Comparison of ENCODE assay signal across 8 cellular contexts in genomic region chr3:87167634-87168456, GRCh38. TPM values are rescaled to one million over a fixed set of nuclear protein-coding genes. Genes with fewer than 3 reads are reported as not detected.
DNase-seq lines count a peak whose midpoint lies in the region; FAIRE-seq and TF ChIP-seq lines count a peak whose summit lies in the region.

No MANE protein-coding gene starts in this region.

- H4K20me1 ChIP-seq in H1 (replicated peaks in 1 of 2; ENCODE audit: control insufficient read depth in 1 of 2, insufficient read depth in 2 of 2, low read length in 2 of 2) = no peaks in the 10 kb centered on the region

- no peaks in the 10 kb centered on the region for H3K79me1 ChIP-seq in H1 (ENCODE audit: low read depth, low read length)

- peak overlapping the region; percentile 72; the same call in 1 of the 2 replicates for H2AFZ ChIP-seq in H1 (ENCODE audit: low read length)

- H3K4me3 ChIP-seq in A673 (ENCODE audit: low read depth, low read length, poor library complexity, severe bottlenecking) (peak overlapping the region; percentile 42), H7 (ENCODE audit: insufficient read depth, low read depth, low read length) (no peak overlapping the region), LNCaP clone FGC (ENCODE audit: low read depth, low read length) (peak overlapping the region; percentile 28; the same call in 1 of the 2 replicates), H1 (ENCODE audit: extremely low read depth in 1 of 4, insufficient read depth in 2 of 4, low read depth in 3 of 4, low read length in 4 of 4) (no peak overlapping the region), mucosa of stomach (ENCODE audit: low read length) (no peak overlapping the region)

- no peaks in the 10 kb centered on the region for H3K79me2 ChIP-seq in H1 (ENCODE audit: control insufficient read depth in 1 of 2, insufficient read depth in 2 of 2, low read length in 2 of 2)

- H2BK20ac ChIP-seq in H1 (ENCODE audit: low read length) = no peak overlapping the region

- intact Hi-C loops in A673 (cut with micrococcal nuclease; ENCODE audit: unreplicated experiment) = loop anchor here (2.0 to 5.0 kb wide), 3 partner anchors 81 to 387 kb away; no protein-coding TSS in a partner anchor

- no peak overlapping the region for H2AK5ac ChIP-seq in H1 (ENCODE audit: low read depth, low read length)

- H3K36me3 ChIP-seq in A673 (ENCODE audit: insufficient read depth, low read length, poor library complexity, severe bottlenecking) (no peaks in the 10 kb centered on the region), H7 (replicated peaks; ENCODE audit: control insufficient read depth, insufficient read depth, low read length) (no peaks in the 10 kb centered on the region), H1 (ENCODE audit: control insufficient read depth in 2 of 4, insufficient read depth in 4 of 4, low read length in 3 of 4) (no peaks in the 10 kb centered on the region), mucosa of stomach (ENCODE audit: control insufficient read depth, insufficient read depth, low read length) (no peaks in the 10 kb centered on the region)

- POLR2A ChIA-PET in A673 (lab: Charles Lee; ENCODE audit: low non-redundant PET) = interaction anchor here (0.6 kb wide), 1 partner anchor 200 kb away, joined by 3 read pairs; no protein-coding TSS in a partner anchor
- POLR2A ChIA-PET in H1 (lab: Charles Lee; ENCODE audit: partially characterized antibody) = no interaction called here

- no peak overlapping the region for H3K4me2 ChIP-seq in H1 (ENCODE audit: insufficient read depth in 1 of 2, low read depth in 2 of 2, low read length in 2 of 2)

- peak; percentile 92 for FAIRE-seq in H1 (lab: Jason Lieb, UNC)

- TF ChIP-seq POLR2A in H1 (IDR thresholded peaks at IDR 0.05; ENCODE audit: control extremely low read depth in 1 of 2, low read depth in 2 of 2, low read length in 2 of 2) = no peak

- no peak overlapping the region for H2BK120ac ChIP-seq in H1 (replicated peaks; ENCODE audit: low read depth, low read length)

- no TSS peak for BruUV-seq in A673 (replicated peaks; lab: Mats Ljungman, UMichigan)

- no peak overlapping the region for H3K56ac ChIP-seq in H1 (replicated peaks; ENCODE audit: insufficient read length, low read depth, low read length)

- CTCF ChIA-PET in A673 (lab: Charles Lee) = interaction anchor here (0.6 to 1.2 kb wide), 3 partner anchors 13 to 85 kb away, joined by 3 to 4 read pairs (median 3); no protein-coding TSS in a partner anchor
- CTCF ChIA-PET in H1 (lab: Charles Lee; ENCODE audit: partially characterized antibody) = interaction anchor here (0.6 to 1.7 kb wide), 24 partner anchors 8 to 465 kb away, joined by 3 to 26 read pairs (median 4); partner anchors contain the start of gene CHMP2B

- no peak overlapping the region for H2BK12ac ChIP-seq in H1 (ENCODE audit: low read depth, low read length)

- H4K8ac ChIP-seq in H1 (ENCODE audit: extremely low read depth, insufficient read depth, low read length) = no peak overlapping the region

- H3K18ac ChIP-seq in H1 (ENCODE audit: extremely low read depth, low read length) = no peak overlapping the region

- H4K5ac ChIP-seq in H1 (ENCODE audit: insufficient read length, low read depth, low read length) = no peak overlapping the region

- H3K27ac ChIP-seq in A673 (ENCODE audit: low read depth, low read length, poor library complexity, severe bottlenecking) (no peak overlapping the region), H1 (ENCODE audit: low read depth, low read length) (no peak overlapping the region)

- TF ChIP-seq RAD21 in H1 (IDR thresholded peaks at IDR 0.05 in 1 of 2, conservative IDR thresholded peaks at IDR 0.05 in 1 of 2; ENCODE audit: low read depth in 2 of 2, low read length in 2 of 2) = peak; percentile 61 to 75

- no peaks in the 10 kb centered on the region for H3K9me3 ChIP-seq in A673 (ENCODE audit: low read depth, low read length, poor library complexity, severe bottlenecking)
- no peaks in the 10 kb centered on the region for H3K9me3 ChIP-seq in H1 (ENCODE audit: insufficient read depth in 2 of 2, low read depth in 1 of 2, low read length in 1 of 2)
- no peaks in the 10 kb centered on the region for H3K9me3 ChIP-seq in mucosa of stomach (ENCODE audit: control insufficient read depth, low read length)

- H3K23ac ChIP-seq in H1 (ENCODE audit: insufficient read length) = no peak overlapping the region

- H2BK5ac ChIP-seq in H1 (ENCODE audit: low read depth, low read length) = no peak overlapping the region

- H3K4ac ChIP-seq in H1 (replicated peaks; ENCODE audit: insufficient read length, low read depth, low read length) = no peak overlapping the region

- no peak overlapping the region for H3K14ac ChIP-seq in H1 (ENCODE audit: insufficient read length)

- WGBS in H1 (ENCODE audit: extremely low coverage in 1 of 2, insufficient coverage in 1 of 2, insufficient read length in 1 of 2, insufficient replicate concordance in 2 of 2, low coverage in 1 of 2, low lambda C conversion rate in 2 of 2, missing lambda C conversion rate in 1 of 2), 2 experiments = 63% methylated on average over 11 of the region's 11 CpGs; no CpG with 5 or more reads in 1 of the 2 experiments

- no peaks in the 10 kb centered on the region for H3K4me1 ChIP-seq in A673 (ENCODE audit: insufficient read depth, low read length, poor library complexity, severe bottlenecking)
- no peaks in the 10 kb centered on the region; a peak in 1 of 7 replicates for H3K4me1 ChIP-seq in H1 (replicated peaks in 1 of 4; ENCODE audit: control insufficient read depth in 3 of 4, insufficient read depth in 4 of 4, low read length in 3 of 4)
- no peaks in the 10 kb centered on the region for H3K4me1 ChIP-seq in mucosa of stomach (ENCODE audit: control insufficient read depth, insufficient read depth, low read length)

- TF ChIP-seq EP300 in H1 (IDR thresholded peaks at IDR 0.05; ENCODE audit: borderline replicate concordance in 1 of 2, low read depth in 2 of 2, low read length in 2 of 2) = no peak

- H2BK15ac ChIP-seq in H1 (ENCODE audit: low read length) = no peak overlapping the region

- no peak overlapping the region for H4K91ac ChIP-seq in H1 (replicated peaks; ENCODE audit: insufficient read length, low read length)

- no peaks in the 10 kb centered on the region for H3K23me2 ChIP-seq in H1 (ENCODE audit: low read depth, low read length)

- peak; percentile 73 for DNase-seq in A673 (ENCODE audit: low spot score)
- peak; percentile 30 for DNase-seq in GDM1 (lab: John Stamatoyannopoulos, UW)
- peak; percentile 1 for DNase-seq in H7
- DNase-seq in LNCaP clone FGC (ENCODE audit: low read depth) = no peak
- peak; percentile 5 for DNase-seq in SKM-1 (lab: John Stamatoyannopoulos, UW; ENCODE audit: unreplicated experiment)
- no peak for DNase-seq in H1 (ENCODE audit: low read depth in 1 of 2, low spot score in 2 of 2)
- no peak for DNase-seq in UCSD-AML1 (lab: John Stamatoyannopoulos, UW; ENCODE audit: unreplicated experiment)

- peak overlapping the region in 1 of 4 experiments; percentile 49; a peak in 1 of 7 replicates for H3K9ac ChIP-seq in H1 (replicated peaks in 1 of 4; ENCODE audit: extremely low read depth in 1 of 4, low read depth in 3 of 4, low read length in 3 of 4)
- peak overlapping the region; percentile 41 for H3K9ac ChIP-seq in mucosa of stomach (ENCODE audit: low read length)

- peak; percentile 85 for TF ChIP-seq CTCF in A673 (conservative IDR thresholded peaks at IDR 0.05; ENCODE audit: low read depth, low read length)
- peak; percentile 63 for TF ChIP-seq CTCF in LNCaP clone FGC (IDR thresholded peaks at IDR 0.05; ENCODE audit: control insufficient read depth, extremely low read depth, insufficient read depth)
- peak in 2 of 3 experiments; percentile 54 to 65; a peak in 3 of 4 replicates for TF ChIP-seq CTCF in H1 (IDR thresholded peaks at IDR 0.05; ENCODE audit: control extremely low read depth in 1 of 3, insufficient read depth in 1 of 3, low read depth in 1 of 3, low read length in 3 of 3)

- H3K27me3 ChIP-seq in A673 (replicated peaks; ENCODE audit: insufficient read depth, low read depth, low read length, poor library complexity) = no peaks in the 10 kb centered on the region
- no peaks in the 10 kb centered on the region for H3K27me3 ChIP-seq in H7 (ENCODE audit: control insufficient read depth, insufficient read depth, low read length)
- H3K27me3 ChIP-seq in H1 (replicated peaks in 1 of 4; ENCODE audit: control insufficient read depth in 3 of 4, extremely low read depth in 1 of 4, insufficient read depth in 3 of 4, low read length in 3 of 4) = no peaks in the 10 kb centered on the region
- no peaks in the 10 kb centered on the region for H3K27me3 ChIP-seq in mucosa of stomach (ENCODE audit: control insufficient read depth, insufficient read depth, low read length)

TF ChIP-seq in H1, 55 proteins besides CTCF, POLR2A, EP300 and RAD21 (continues in another document):
- no peak for TF ChIP-seq ASH2L (IDR thresholded peaks at IDR 0.05; ENCODE audit: low read length)
- no peak for TF ChIP-seq CBX8 (IDR thresholded peaks at IDR 0.05; ENCODE audit: borderline replicate concordance, low read depth, low read length)
- no peak for TF ChIP-seq EGR1 (IDR thresholded peaks at IDR 0.05; ENCODE audit: borderline replicate concordance, low read depth, low read length)
- TF ChIP-seq BCL11A (IDR thresholded peaks at IDR 0.05; ENCODE audit: low read depth in 2 of 2, low read length in 2 of 2) = no peak
- no peak for TF ChIP-seq E2F6 (IDR thresholded peaks at IDR 0.05)
- TF ChIP-seq GABPA (IDR thresholded peaks at IDR 0.05; ENCODE audit: borderline replicate concordance, insufficient read depth, low read length) = no peak
- no peak for TF ChIP-seq SIN3A (conservative IDR thresholded peaks at IDR 0.05 in 1 of 2, IDR thresholded peaks at IDR 0.05 in 1 of 2; ENCODE audit: low read depth in 1 of 2, low read length in 2 of 2)
- no peak for TF ChIP-seq PHF8 (conservative IDR thresholded peaks at IDR 0.05; ENCODE audit: low read depth, low read length)

RNA-seq across cellular contexts. Expression of gene CHMP2B, which starts 59.3 kb away (rescaled TPM):
- total RNA-seq in A673 (2021) = 33.7 and 36.5 TPM in 2 replicates
- total RNA-seq in H7 (2014; rRNA removed; shearing (Covaris generic)) = 31.2 and 38.4 TPM in 2 replicates
- 49.3 and 56.5 TPM in 2 replicates for total RNA-seq in H1 (2021; fragmentation: NEBNext Ultra II Directional; extraction: Animal tissue kit (Norgen Biotek cat#: 25700))
- polyA plus RNA-seq in H1 (2011; rRNA removed) = 14.0 and 16.1 TPM in 2 replicates
- polyA plus RNA-seq in H1 (2011; cell fraction: cytosol; rRNA removed) = 24.4 TPM
- polyA plus RNA-seq in H1 (2011; cell fraction: nucleus; rRNA removed) = 8.3 TPM
- polyA plus RNA-seq in H1 (2012, experiment 1 of 2) = 24.1 to 39.6 TPM (median 26.7 TPM) in 4 replicates
- polyA plus RNA-seq in H1 (2012, experiment 2 of 2) = 4.6 TPM
- 46.0 TPM for polyA plus RNA-seq in H1 (2013, experiment 1 of 2)
- polyA plus RNA-seq in H1 (2013, experiment 2 of 2) = 45.7 TPM
- 3.1 and 3.2 TPM in 2 replicates for polyA minus RNA-seq in H1 (2011; rRNA and poly(A)+ RNA removed)
- polyA minus RNA-seq in H1 (2011; cell fraction: cytosol; rRNA and poly(A)+ RNA removed) = 12.2 TPM
- 16.2 TPM for polyA minus RNA-seq in H1 (2011; cell fraction: nucleus; rRNA and poly(A)+ RNA removed)

Comparison
In these comparisons a context has a peak if more than half of its experiments do, and no peak if none do; other contexts are left out.
1. DNase-seq: peak in A673 (single experiment), GDM1 (single experiment), H7 (single experiment) and SKM-1 (single experiment); none in LNCaP clone FGC (single experiment), H1 (0 of 2) and UCSD-AML1 (single experiment).
2. H3K4me3 ChIP-seq: peak in A673 (single experiment) and LNCaP clone FGC (single experiment); none in H7 (single experiment), H1 (0 of 4) and mucosa of stomach (single experiment).
3. Peak in every context shown above with its lines, with median percentiles within 50 percentile points of each other: CTCF ChIP-seq.